19 cellular contexts compared by ENCODE assay signal in the genomic region with DNA sequence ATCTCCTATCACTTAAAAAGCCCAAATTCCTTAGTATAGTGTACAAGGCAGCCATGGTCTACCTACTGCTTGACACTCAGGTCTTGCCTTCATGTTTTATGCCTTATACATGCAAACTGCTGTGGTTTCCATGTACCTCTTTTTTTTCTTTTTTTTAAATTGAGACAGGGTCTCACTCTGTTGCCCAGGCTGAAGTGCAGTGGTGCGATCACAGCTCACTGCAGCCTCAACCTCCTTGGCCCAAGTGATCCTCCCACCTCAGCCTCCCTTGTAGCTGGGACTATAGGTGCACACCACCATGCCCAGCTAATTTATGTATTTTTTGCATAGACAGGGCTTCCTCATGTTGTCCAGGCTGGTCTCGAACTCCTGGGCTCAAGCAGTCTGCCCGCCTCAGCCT.
"Had no signal": no experiment of that assay in that cellular context is flagged by ENCODE, and none has a peak within 500 bp of the region (broad histone marks: within the 10 kb centered on the region; RNA-seq: fewer than 3 reads in every experiment).

No MANE protein-coding gene starts in this region.

- H3K27me3 Mint-ChIP-seq: activated CD4-positive, alpha-beta T cell treated with anti-CD3 and anti-CD28 coated beads, Interleukin-2, amount 10 ng/mL, durations not matched to agents 7 days and 5 days; effector memory CD8-positive, alpha-beta T cell had no signal

- H3K36me3 Mint-ChIP-seq: neural progenitor cell had no signal

- H3K4me1 Mint-ChIP-seq: neural progenitor cell had no signal

- H3K4me3 Mint-ChIP-seq: activated CD4-positive, alpha-beta T cell treated with anti-CD3 and anti-CD28 coated beads, Interleukin-2, amount 10 ng/mL, durations not matched to agents 7 days and 5 days; effector memory CD8-positive, alpha-beta T cell; neural progenitor cell had no signal

- DNase-seq: activated CD4-positive, alpha-beta T cell treated with anti-CD3 and anti-CD28 coated beads, Interleukin-2, amount 10 ng/mL, durations not matched to agents 7 days and 5 days; activated CD4-positive, CD25-positive, alpha-beta regulatory T cell; activated naive CD4-positive, alpha-beta T cell treated with Interleukin-2 at 50 U/mL for 16 hours; amniotic stem cell; body of pancreas; central memory CD4-positive, alpha-beta T cell; cortex of kidney; effector memory CD8-positive, alpha-beta T cell; islet precursor cell; left lung; mesenchymal stem cell; retina; stimulated activated CD4-positive, alpha-beta T cell treated with anti-CD3 and anti-CD28 coated beads, Interleukin-4, amount 100 ng/mL, for 1 hour; stimulated activated CD8-positive, alpha-beta memory T cell treated with anti-CD3 and anti-CD28 coated beads, Interleukin-4, amount 100 ng/mL, for 48 hours; tibial artery had no signal

- H3K4me3 ChIP-seq: body of pancreas, gastroesophageal sphincter, left lung, neural progenitor cell, tibial artery had no signal

- H3K4me1 ChIP-seq: body of pancreas, gastroesophageal sphincter, neural progenitor cell, parathyroid adenoma, tibial artery had no signal

- ATAC-seq: body of pancreas, gastroesophageal sphincter, left lung had no signal

- H3K27me3 ChIP-seq: body of pancreas, gastroesophageal sphincter, left lung, neural progenitor cell, tibial artery had no signal

- H3K9ac ChIP-seq: neural progenitor cell, parathyroid adenoma had no signal

- H3K9me3 ChIP-seq: body of pancreas, tibial artery had no signal

- H3K79me2 ChIP-seq: parathyroid adenoma had no signal

- H3K27ac Mint-ChIP-seq: activated CD4-positive, alpha-beta T cell treated with anti-CD3 and anti-CD28 coated beads, Interleukin-2, amount 10 ng/mL, durations not matched to agents 7 days and 5 days; neural progenitor cell had no signal

- H2AFZ ChIP-seq: neural progenitor cell, parathyroid adenoma had no signal

- H3K27ac ChIP-seq: body of pancreas, epithelial cell of prostate, gastroesophageal sphincter, neural progenitor cell, parathyroid adenoma, tibial artery had no signal

- H3K4me2 ChIP-seq: neural progenitor cell had no signal
